Comparison of ENCODE assay signal across 19 cellular contexts in the genomic region with DNA sequence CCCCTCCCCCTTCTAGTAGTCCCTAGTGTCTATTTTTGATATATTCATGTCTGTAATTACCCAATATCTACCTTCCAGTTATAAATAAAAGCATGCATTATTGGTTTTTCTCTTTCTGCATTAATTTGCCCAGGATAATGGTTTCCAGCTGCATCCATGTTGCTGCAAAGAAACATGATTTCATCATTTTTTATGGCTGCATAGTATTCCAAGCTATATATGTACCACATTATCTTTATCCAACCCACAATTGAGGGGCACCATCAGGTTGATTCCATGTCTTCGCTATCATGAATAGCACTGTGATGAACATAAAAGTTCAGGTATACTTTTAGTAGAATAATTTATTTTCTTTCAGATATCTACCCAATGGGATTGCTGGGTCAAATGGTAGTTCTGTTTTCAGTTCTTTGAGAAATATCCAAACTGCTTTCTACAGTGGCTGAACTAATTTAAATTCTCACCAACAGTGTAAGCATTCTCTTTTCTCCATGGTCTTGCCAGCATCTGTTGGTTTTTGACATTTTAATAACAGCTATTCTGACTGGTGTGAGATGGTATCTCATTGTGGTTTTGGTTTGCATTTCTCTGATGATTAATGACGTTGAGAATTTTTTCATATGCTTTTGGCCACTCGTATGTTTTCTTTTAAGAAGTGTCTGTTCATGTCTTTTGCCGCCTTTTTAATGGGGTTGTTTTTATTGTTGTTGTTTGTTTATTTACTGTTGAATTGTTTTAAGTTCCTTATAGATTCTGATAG.
"Had no signal": no experiment of that assay in that cellular context is flagged by ENCODE, and none has a peak within 500 bp of the region (broad histone marks: within the 10 kb centered on the region; RNA-seq: fewer than 3 reads in every experiment).

No MANE protein-coding gene starts in this region.

- H3K9me3 ChIP-seq: prostate gland, transverse colon, uterus had no signal

- H3K36me3 ChIP-seq: cardiac muscle cell, left ventricle myocardium inferior, prostate gland, right atrium auricular region, transverse colon, uterus had no signal

- H3K4me1 ChIP-seq: left ventricle myocardium inferior, prostate gland, right atrium auricular region, transverse colon, uterus had no signal

- DNase-seq: activated effector memory CD4-positive, alpha-beta T cell treated with anti-CD3 and anti-CD28 coated beads, Interleukin-2, amount 50 U/mL, for 16 hours; activated naive CD4-positive, alpha-beta T cell treated with anti-CD3 and anti-CD28 coated beads, Interleukin-2, amount 50 U/mL, for 16 hours; activated T-cell treated with anti-CD3 and anti-CD28 coated beads, Interleukin-2, amount 50 U/mL, for 72 hours; aorta; foreskin melanocyte; hypothalamus; kidney glomerular epithelial cell; left ventricle myocardium inferior; mucosa of descending colon; naive thymus-derived CD8-positive, alpha-beta T cell; stimulated activated naive CD8-positive, alpha-beta T cell treated with anti-CD3 and anti-CD28 coated beads, Interleukin-15, Interleukin-2, amounts not matched to agents 100 U/mL and 50 U/mL, for 24 hours; transverse colon; uterus had no signal

- H3K27ac ChIP-seq: cardiac muscle cell, epithelial cell of prostate, left ventricle myocardium inferior, prostate gland, right atrium auricular region, skin epidermis, transverse colon, uterus had no signal

- H3K27me3 ChIP-seq: cardiac muscle cell, right atrium auricular region, transverse colon, uterus had no signal

- ATAC-seq: activated CD4-positive, CD25-positive, alpha-beta regulatory T cell treated with anti-CD3 and anti-CD28 coated beads, Interleukin-2, amount 50 U/mL, for 24 hours; activated T-cell treated with anti-CD3 and anti-CD28 coated beads, Interleukin-2, amount 50 U/mL, for 72 hours; mucosa of descending colon; naive thymus-derived CD8-positive, alpha-beta T cell; stimulated activated naive CD8-positive, alpha-beta T cell treated with anti-CD3 and anti-CD28 coated beads, Interleukin-15, Interleukin-2, amounts not matched to agents 100 U/mL and 50 U/mL, for 24 hours had no signal

- H3K4me3 ChIP-seq: cardiac muscle cell, left ventricle myocardium inferior, mucosa of descending colon, prostate gland, right atrium auricular region, skin epidermis, transverse colon, uterus had no signal
